ENCODE assay signal across 1 cellular context in genomic region chr19:5677597-5677996, GRCh38.
TF ChIP-seq lines count a peak whose summit lies in the region.

No MANE protein-coding gene starts in this region.

TF ChIP-seq in K562, 482 proteins besides CTCF, POLR2A, EP300 and RAD21:
- TF ChIP-seq SAP30 (IDR thresholded peaks at IDR 0.05; ENCODE audit: borderline replicate concordance, insufficient read depth, low read depth, low read length, poor library complexity, severe bottlenecking) (no peak), ZNF436 (CRISPR knock-in tag; IDR thresholded peaks at IDR 0.05) (no peak), ZNF57 (CRISPR knock-in tag; IDR thresholded peaks at IDR 0.05) (no peak), ZKSCAN1 (IDR thresholded peaks at IDR 0.05; ENCODE audit: low read depth, low read length) (no peak), TCF3 (CRISPR knock-in tag; IDR thresholded peaks at IDR 0.05) (no peak), GTF2A2 (tag; IDR thresholded peaks at IDR 0.05) (no peak), ZBTB33 (CRISPR knock-in tag; IDR thresholded peaks at IDR 0.05) (no peak), TRIM25 (IDR thresholded peaks at IDR 0.05; ENCODE audit: borderline replicate concordance) (no peak), MAFK (IDR thresholded peaks at IDR 0.05; ENCODE audit: low read length) (no peak), CEBPG (CRISPR knock-in tag; IDR thresholded peaks at IDR 0.05) (no peak), CEBPG (tag; conservative IDR thresholded peaks at IDR 0.05 in 1 of 2, IDR thresholded peaks at IDR 0.05 in 1 of 2) (no peak)
